ENCODE assay signal across 14 cellular contexts in the genomic region with DNA sequence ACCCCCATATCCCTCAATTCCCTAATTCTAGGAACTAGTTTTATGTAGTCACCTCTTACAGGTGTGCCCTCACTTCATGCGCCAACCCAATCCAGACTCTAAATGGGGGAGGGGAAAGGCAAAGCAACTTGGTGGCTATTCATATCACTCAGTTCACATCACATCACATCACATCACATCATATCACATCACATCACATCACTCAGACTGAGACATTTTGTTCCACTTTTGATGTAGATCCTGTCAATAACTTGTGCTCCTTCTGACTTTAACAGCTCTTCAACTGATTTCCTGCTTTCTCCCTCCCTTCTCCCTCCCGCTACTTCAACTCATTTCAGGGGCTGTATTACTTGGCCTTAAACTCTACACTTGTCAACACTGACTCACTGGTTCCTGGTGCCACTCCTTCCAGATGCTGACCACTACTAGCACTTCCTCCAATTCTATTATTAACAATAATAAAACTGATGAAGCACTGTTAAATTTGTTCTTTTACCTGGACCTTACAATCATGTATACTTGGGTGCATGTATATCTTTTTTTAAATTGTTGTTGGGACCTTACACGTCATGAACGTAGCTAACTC. TPM values are rescaled to one million over a fixed set of nuclear protein-coding genes. Genes with fewer than 3 reads are reported as not detected.
A peak's percentile ranks its signal among the peaks of the same experiment; 100 is the strongest.
DNase-seq lines count a peak whose midpoint lies in the region; ATAC-seq and TF ChIP-seq lines count a peak whose summit lies in the region.
"Had no signal": no experiment of that assay in that cellular context is flagged by ENCODE, and none has a peak within 500 bp of the region (broad histone marks: within the 10 kb centered on the region; RNA-seq: fewer than 3 reads in every experiment).

No MANE protein-coding gene starts in this region.

- H3K36me3 ChIP-seq in left lung = no peaks in the 10 kb centered on the region
- H3K36me3 ChIP-seq: prostate gland had no signal

- peaks cover 0 to 13% of the 10 kb centered on the region in 2 donors for H3K27me3 ChIP-seq in left lung

- no peaks in the 10 kb centered on the region for H3K36me3 Mint-ChIP-seq in chondrocyte (ENCODE audit: low read depth)
- no peaks in the 10 kb centered on the region for H3K36me3 Mint-ChIP-seq in activated CD4-positive, alpha-beta T cell treated with anti-CD3 and anti-CD28 coated beads, Interleukin-2, amount 10 ng/mL, durations not matched to agents 24 days and 14 days (ENCODE audit: low read depth)
- H3K36me3 Mint-ChIP-seq: activated naive CD4-positive, alpha-beta T cell treated with anti-CD3 and anti-CD28 coated beads, Interleukin-2, amount 10 ng/mL, durations not matched to agents 7 days and 5 days had no signal

- H3K9me3 ChIP-seq in left lung = no peaks in the 10 kb centered on the region
- H3K9me3 ChIP-seq: prostate gland had no signal

- no peaks in the 10 kb centered on the region for H3K9me3 Mint-ChIP-seq in chondrocyte (ENCODE audit: low read depth)
- no peaks in the 10 kb centered on the region for H3K9me3 Mint-ChIP-seq in activated CD4-positive, alpha-beta T cell treated with anti-CD3 and anti-CD28 coated beads, Interleukin-2, amount 10 ng/mL, durations not matched to agents 24 days and 14 days
- H3K9me3 Mint-ChIP-seq: activated naive CD4-positive, alpha-beta T cell treated with anti-CD3 and anti-CD28 coated beads, Interleukin-2, amount 10 ng/mL, durations not matched to agents 7 days and 5 days had no signal

- H3K27me3 Mint-ChIP-seq in chondrocyte (ENCODE audit: low read depth) = no peaks in the 10 kb centered on the region
- H3K27me3 Mint-ChIP-seq in activated CD4-positive, alpha-beta T cell treated with anti-CD3 and anti-CD28 coated beads, Interleukin-2, amount 10 ng/mL, durations not matched to agents 24 days and 14 days = no peaks in the 10 kb centered on the region
- H3K27me3 Mint-ChIP-seq: activated naive CD4-positive, alpha-beta T cell treated with anti-CD3 and anti-CD28 coated beads, Interleukin-2, amount 10 ng/mL, durations not matched to agents 7 days and 5 days had no signal

- H3K27ac Mint-ChIP-seq in chondrocyte (ENCODE audit: unreplicated experiment) = peak overlapping the region; percentile 2
- no peak overlapping the region for H3K27ac Mint-ChIP-seq in activated CD4-positive, alpha-beta T cell treated with anti-CD3 and anti-CD28 coated beads, Interleukin-2, amount 10 ng/mL, durations not matched to agents 24 days and 14 days
- H3K27ac Mint-ChIP-seq: activated naive CD4-positive, alpha-beta T cell treated with anti-CD3 and anti-CD28 coated beads, Interleukin-2, amount 10 ng/mL, durations not matched to agents 7 days and 5 days had no signal

- H3K4me1 ChIP-seq in left lung = peaks cover 0 to 5% of the 10 kb centered on the region in 2 donors
- H3K4me1 ChIP-seq: prostate gland had no signal

- peak; percentile 8 for DNase-seq in A172 (ENCODE audit: low spot score)
- DNase-seq in HFF-Myc (ENCODE audit: extremely low read depth, low read depth) = peak; percentile 15
- no peak for DNase-seq in chondrocyte (ENCODE audit: low spot score)
- no peak for DNase-seq in left lung
- no peak for DNase-seq in activated CD4-positive, alpha-beta T cell treated with anti-CD3 and anti-CD28 coated beads, Interleukin-2, amount 10 ng/mL, durations not matched to agents 24 days and 14 days
- DNase-seq in NCI-H2227 treated with DMSO at 0.1 percent for 48 hours (lab: John Stamatoyannopoulos, UW) = no peak
- DNase-seq: activated CD4-positive, alpha-beta T cell treated with anti-CD3 and anti-CD28 coated beads for 1 hour; activated CD8-positive, alpha-beta memory T cell treated with anti-CD3 and anti-CD28 coated beads, Interleukin-2, amount 50 U/mL, for 48 hours; activated naive CD4-positive, alpha-beta T cell treated with anti-CD3 and anti-CD28 coated beads, Interleukin-2, amount 10 ng/mL, durations not matched to agents 7 days and 5 days; left colon; RPMI8226 had no signal

- peak overlapping the region; percentile 28 to 55 for H3K27ac ChIP-seq in left lung
- H3K27ac ChIP-seq: prostate gland had no signal

- intact Hi-C loops in left lung (cut with DNase I) = no loop called here
- intact Hi-C loops in activated CD4-positive, alpha-beta T cell treated with anti-CD3 and anti-CD28 coated beads, Interleukin-2, amount 10 ng/mL, durations not matched to agents 24 days and 14 days (cut with micrococcal nuclease) = no loop called here

- H3K4me3 ChIP-seq in HFF-Myc (replicated peaks; ENCODE audit: low read depth, low read length) (no peak overlapping the region), left lung (no peak overlapping the region)
- H3K4me3 ChIP-seq: prostate gland had no signal

- H3K4me1 Mint-ChIP-seq in chondrocyte (ENCODE audit: low read depth) = peaks cover 32% of the 10 kb centered on the region
- no peaks in the 10 kb centered on the region for H3K4me1 Mint-ChIP-seq in activated CD4-positive, alpha-beta T cell treated with anti-CD3 and anti-CD28 coated beads, Interleukin-2, amount 10 ng/mL, durations not matched to agents 24 days and 14 days
- H3K4me1 Mint-ChIP-seq: activated naive CD4-positive, alpha-beta T cell treated with anti-CD3 and anti-CD28 coated beads, Interleukin-2, amount 10 ng/mL, durations not matched to agents 7 days and 5 days had no signal

- no peak overlapping the region for H3K4me3 Mint-ChIP-seq in chondrocyte (ENCODE audit: unreplicated experiment)
- no peak overlapping the region for H3K4me3 Mint-ChIP-seq in activated CD4-positive, alpha-beta T cell treated with anti-CD3 and anti-CD28 coated beads, Interleukin-2, amount 10 ng/mL, durations not matched to agents 24 days and 14 days
- H3K4me3 Mint-ChIP-seq: activated naive CD4-positive, alpha-beta T cell treated with anti-CD3 and anti-CD28 coated beads, Interleukin-2, amount 10 ng/mL, durations not matched to agents 7 days and 5 days had no signal

- ATAC-seq in left lung = peak; percentile 89
- no peak for ATAC-seq in HG02759 (IDR thresholded peaks at IDR 0.05; ENCODE audit: unreplicated experiment)
- no peak for ATAC-seq in HG02884 (IDR thresholded peaks at IDR 0.05; ENCODE audit: unreplicated experiment)
- ATAC-seq: left colon had no signal

- TF ChIP-seq CTCF in HFF-Myc (IDR thresholded peaks at IDR 0.05; ENCODE audit: low read depth, low read length, missing control alignments) (no peak), chondrocyte (IDR thresholded peaks at IDR 0.05) (no peak), left lung (IDR thresholded peaks at IDR 0.05) (no peak)

RNA-seq across cellular contexts. Expression of gene PLS3, which starts 29.1 kb away (rescaled TPM):
- total RNA-seq in A172 (2014; rRNA removed; shearing (Covaris generic)) = 72.6 and 80.5 TPM in 2 replicates
- total RNA-seq in chondrocyte (587 to 660 TPM (median 642 TPM) in 3 replicates), left lung (100 to 1,000 TPM; 186 to 354 TPM)
- 5.1 and 6.5 TPM in 2 replicates for total RNA-seq in activated CD4-positive, alpha-beta T cell treated with anti-CD3 and anti-CD28 coated beads, Interleukin-2, amount 10 ng/mL, durations not matched to agents 24 days and 14 days

Comparison
In these comparisons a context has a peak if more than half of its experiments do, and no peak if none do; other contexts are left out.
1. DNase-seq: peak in A172 (single experiment) and HFF-Myc (single experiment); none in chondrocyte (single experiment), left lung (0 of 2), activated CD4-positive, alpha-beta T cell treated with anti-CD3 and anti-CD28 coated beads, Interleukin-2, amount 10 ng/mL, durations not matched to agents 24 days and 14 days (single experiment) and NCI-H2227 treated with DMSO at 0.1 percent for 48 hours (single experiment).